In the genomic region with DNA sequence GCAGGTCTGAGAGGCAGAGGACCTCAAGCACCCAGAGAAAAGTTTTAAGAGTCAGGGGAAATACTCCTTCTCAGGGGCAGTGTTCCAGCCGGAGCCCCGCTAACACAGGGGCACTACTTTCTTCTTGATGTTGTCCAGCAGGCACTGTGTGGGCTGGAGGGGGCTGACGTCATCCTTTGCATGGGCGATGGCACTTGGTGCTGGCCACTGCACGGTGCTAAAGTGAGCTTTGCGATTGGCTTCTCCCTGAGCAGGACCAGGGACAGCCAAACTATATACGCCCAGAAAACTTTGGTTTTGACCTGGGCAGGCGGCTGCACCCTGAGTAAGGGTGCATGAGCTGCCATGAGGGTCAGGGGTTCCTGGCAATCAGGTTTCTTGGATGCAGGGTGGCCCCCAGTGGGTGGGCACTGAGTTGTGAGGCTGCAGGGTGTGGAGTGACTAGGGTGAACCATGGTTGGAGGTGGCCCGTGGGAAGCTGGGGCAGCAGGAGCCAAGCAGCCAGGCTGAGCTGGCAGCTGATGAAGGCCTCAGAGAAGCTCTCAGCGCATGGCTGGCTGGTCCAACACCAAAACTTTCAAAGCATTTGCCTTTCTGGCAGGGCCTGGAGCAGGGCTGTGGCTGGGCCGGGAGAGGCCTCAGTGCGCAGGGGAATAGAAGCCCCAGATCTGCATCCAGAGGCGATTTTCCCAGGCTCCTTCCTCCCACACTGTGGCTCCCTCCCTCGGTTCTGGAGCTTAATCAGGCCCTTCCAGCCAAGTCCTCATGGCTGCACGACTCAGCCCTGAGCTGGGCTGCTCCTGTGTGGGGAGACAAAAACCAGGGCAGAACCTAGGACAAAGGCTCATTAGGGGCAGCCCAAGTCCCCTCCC, we compare ENCODE assay signal across 8 cellular contexts. TPM values are rescaled to one million over a fixed set of nuclear protein-coding genes. Genes with fewer than 3 reads are reported as not detected.
DNase-seq lines count a peak whose midpoint lies in the region; ATAC-seq, FAIRE-seq and TF ChIP-seq lines count a peak whose summit lies in the region.

No MANE protein-coding gene starts in this region.

- no peak overlapping the region for H3K27ac ChIP-seq in kidney (ENCODE audit: low read depth in 2 of 2, low read length in 2 of 2)

- no peaks in the 10 kb centered on the region for H3K9me3 ChIP-seq in kidney (ENCODE audit: control insufficient read depth in 1 of 2, low read length in 2 of 2)

- H3K9me3 Mint-ChIP-seq in activated CD8-positive, alpha-beta T cell treated with anti-CD3 and anti-CD28 coated beads for 36 hours, result no peaks in the 10 kb centered on the region

- FAIRE-seq in GM12891 (lab: Jason Lieb, UNC) (no peak), kidney (lab: Jason Lieb, UNC) (no peak)

- H3K4me1 Mint-ChIP-seq in activated CD8-positive, alpha-beta T cell treated with anti-CD3 and anti-CD28 coated beads for 36 hours (ENCODE audit: low read depth), result peaks cover 41% of the 10 kb centered on the region

- H3K4me3 ChIP-seq in skeletal muscle cell (ENCODE audit: low read depth, low read length), result no peak overlapping the region
- no peak overlapping the region for H3K4me3 ChIP-seq in kidney (ENCODE audit: low read length in 2 of 2)

- TF ChIP-seq POLR2A in GM12891 (IDR thresholded peaks at IDR 0.05; ENCODE audit: low read depth, low read length), result no peak

- peaks cover 1% of the 10 kb centered on the region for H3K27me3 Mint-ChIP-seq in activated CD8-positive, alpha-beta T cell treated with anti-CD3 and anti-CD28 coated beads for 36 hours

- H3K4me1 ChIP-seq in kidney (ENCODE audit: control insufficient read depth in 1 of 2, insufficient read depth in 1 of 2, low read depth in 1 of 2, low read length in 2 of 2), result peaks cover 15 to 17% of the 10 kb centered on the region in 2 donors

- DNase-seq in GM12891 (ENCODE audit: insufficient read length, low spot score) (no peak), left cardiac atrium (peak; percentile 73), skeletal muscle cell (ENCODE audit: low read depth) (peak; percentile 42), left lobe of liver (ENCODE audit: low spot score) (no peak), cerebellum (ENCODE audit: low spot score) (no peak), kidney (no peak)
- DNase-seq in activated CD8-positive, alpha-beta T cell treated with anti-CD3 and anti-CD28 coated beads for 36 hours, result peak; percentile 4

- peak; percentile 3 for ATAC-seq in activated CD8-positive, alpha-beta T cell treated with anti-CD3 and anti-CD28 coated beads for 36 hours
- ATAC-seq in left cardiac atrium, result peak; percentile 70 to 79
- no peak for ATAC-seq in left lobe of liver
- ATAC-seq in HG03175 (IDR thresholded peaks at IDR 0.05; ENCODE audit: unreplicated experiment), result no peak

- CTCF ChIA-PET in activated CD8-positive, alpha-beta T cell treated with anti-CD3 and anti-CD28 coated beads for 36 hours (lab: Charles Lee), result interaction anchor here (0.7 to 6.7 kb wide), 15 partner anchors 8 to 409 kb away, joined by 3 to 68 read pairs (median 5); a partner anchor contains a TSS

- no peak overlapping the region for H3K4me3 Mint-ChIP-seq in activated CD8-positive, alpha-beta T cell treated with anti-CD3 and anti-CD28 coated beads for 36 hours

- POLR2A ChIA-PET in activated CD8-positive, alpha-beta T cell treated with anti-CD3 and anti-CD28 coated beads for 36 hours (lab: Charles Lee), result interaction anchor here (0.6 to 3.1 kb wide), 6 partner anchors 11 to 405 kb away, joined by 3 to 8 read pairs (median 4); a partner anchor contains a TSS

- peak overlapping the region; percentile 88 for H3K27ac Mint-ChIP-seq in activated CD8-positive, alpha-beta T cell treated with anti-CD3 and anti-CD28 coated beads for 36 hours

- intact Hi-C loops in activated CD8-positive, alpha-beta T cell treated with anti-CD3 and anti-CD28 coated beads for 36 hours (cut with micrococcal nuclease), result loop anchor here (5.0 kb wide), 1 partner anchor 93 kb away; no protein-coding TSS in a partner anchor
- intact Hi-C loops in left cardiac atrium (cut with DNase I) (loop anchor here (5.0 to 10.0 kb wide), 2 partner anchors 96 to 103 kb away; a partner anchor contains a TSS), kidney (cut with DNase I) (loop anchor here (5.0 to 10.0 kb wide), 2 partner anchors 96 to 413 kb away; no protein-coding TSS in a partner anchor)

- peaks cover 8 to 20% of the 10 kb centered on the region in 2 donors for H3K36me3 ChIP-seq in kidney (ENCODE audit: control insufficient read depth in 1 of 2, insufficient read depth in 2 of 2, low read length in 2 of 2)

- peaks cover 11% of the 10 kb centered on the region for H3K36me3 Mint-ChIP-seq in activated CD8-positive, alpha-beta T cell treated with anti-CD3 and anti-CD28 coated beads for 36 hours (ENCODE audit: low read depth)

- no peak overlapping the region for H3K9ac ChIP-seq in kidney (ENCODE audit: low read length in 2 of 2)

- TF ChIP-seq CTCF in activated CD8-positive, alpha-beta T cell treated with anti-CD3 and anti-CD28 coated beads for 36 hours (IDR thresholded peaks at IDR 0.05), result no peak
- TF ChIP-seq CTCF in kidney (IDR thresholded peaks at IDR 0.05; ENCODE audit: borderline replicate concordance, extremely low read depth, insufficient read depth), result no peak

TF ChIP-seq in GM12891, 5 proteins besides CTCF, POLR2A, EP300 and RAD21:
- TF ChIP-seq POLR2AphosphoS5 (IDR thresholded peaks at IDR 0.05; ENCODE audit: low read depth, low read length) (peak; percentile 40), TAF1 (IDR thresholded peaks at IDR 0.05; ENCODE audit: low read depth, low read length) (no peak)
TF ChIP-seq in GM12891: peak in this region for 1.

RNA-seq across cellular contexts. Expression of a gene that starts 18.3 kb away (rescaled TPM):
- polyA plus RNA-seq in GM12891 (2012; ENCODE audit: low read depth, missing spikeins), result 59.5 TPM
- total RNA-seq in activated CD8-positive, alpha-beta T cell treated with anti-CD3 and anti-CD28 coated beads for 36 hours, result 10 to 100 TPM; 45.4 to 52.9 TPM
- total RNA-seq in left cardiac atrium (10 to 100 TPM; 34.8 to 36.5 TPM), left lobe of liver (26.6 TPM), cerebellum (17.0 TPM), kidney (36.4 TPM)
- polyA plus RNA-seq in kidney (ENCODE audit: insufficient read depth, low read depth, low replicate concordance), result 103 TPM

RNA-seq across cellular contexts. Expression of a gene that starts 24.4 kb away (rescaled TPM):
- polyA plus RNA-seq in GM12891 (2012; ENCODE audit: low read depth, missing spikeins), result 0.35 TPM
- under 1 TPM in 1 of 2 experiments, not detected in 1; 0.11 TPM for total RNA-seq in activated CD8-positive, alpha-beta T cell treated with anti-CD3 and anti-CD28 coated beads for 36 hours
- total RNA-seq in left cardiac atrium, result under 1 TPM; 0.21 to 0.24 TPM
- total RNA-seq in left lobe of liver, result not detected
- total RNA-seq in cerebellum, result 3.4 TPM
- 0.16 TPM for total RNA-seq in kidney
- 0.45 TPM for polyA plus RNA-seq in kidney (ENCODE audit: insufficient read depth, low read depth, low replicate concordance)

RNA-seq across cellular contexts. Expression of a gene that starts 33.6 kb away (rescaled TPM):
- polyA plus RNA-seq in GM12891 (2012; ENCODE audit: low read depth, missing spikeins), result 26.0 TPM
- 10 to 100 TPM; 29.0 to 31.7 TPM for total RNA-seq in activated CD8-positive, alpha-beta T cell treated with anti-CD3 and anti-CD28 coated beads for 36 hours
- total RNA-seq in left cardiac atrium (10 to 100 TPM; 21.4 to 32.3 TPM), left lobe of liver (9.8 TPM), cerebellum (11.9 TPM), kidney (19.0 TPM)
- polyA plus RNA-seq in kidney (ENCODE audit: insufficient read depth, low read depth, low replicate concordance), result 31.0 TPM

RNA-seq across cellular contexts. Expression of a gene that starts 40.2 kb away (rescaled TPM):
- polyA plus RNA-seq in GM12891 (2012; ENCODE audit: low read depth, missing spikeins), result 35.3 TPM
- 10 to 100 TPM; 46.2 to 55.3 TPM for total RNA-seq in activated CD8-positive, alpha-beta T cell treated with anti-CD3 and anti-CD28 coated beads for 36 hours
- 10 to 100 TPM; 24.2 to 31.9 TPM for total RNA-seq in left cardiac atrium
- total RNA-seq in left lobe of liver, result 13.7 TPM
- total RNA-seq in cerebellum, result 37.7 TPM
- 64.6 TPM for total RNA-seq in kidney
- 19.7 TPM for polyA plus RNA-seq in kidney (ENCODE audit: insufficient read depth, low read depth, low replicate concordance)

Comparison
In these comparisons a context has a peak if more than half of its experiments do, and no peak if none do; other contexts are left out.
1. DNase-seq: peak in activated CD8-positive, alpha-beta T cell treated with anti-CD3 and anti-CD28 coated beads for 36 hours (single experiment), left cardiac atrium (single experiment) and skeletal muscle cell (single experiment); none in GM12891 (single experiment), left lobe of liver (single experiment), cerebellum (single experiment) and kidney (single experiment).
2. ATAC-seq: peak in activated CD8-positive, alpha-beta T cell treated with anti-CD3 and anti-CD28 coated beads for 36 hours (single experiment) and left cardiac atrium (2 of 2); none in left lobe of liver (single experiment) and HG03175 (single experiment).